ENCODE assay signal across 16 cellular contexts in genomic region chr1:58570817-58571216, GRCh38. TPM values are rescaled to one million over a fixed set of nuclear protein-coding genes. Genes with fewer than 3 reads are reported as not detected.
"Had no signal": no experiment of that assay in that cellular context is flagged by ENCODE, and none has a peak within 500 bp of the region (broad histone marks: within the 10 kb centered on the region; RNA-seq: fewer than 3 reads in every experiment).

No MANE protein-coding gene starts in this region.

- H3K27ac ChIP-seq: brain microvascular endothelial cell, esophagus muscularis mucosa, foreskin keratinocyte, heart left ventricle, left lung, pancreas had no signal

- H3K4me2 ChIP-seq: smooth muscle cell had no signal

- H3K9me3 ChIP-seq: esophagus muscularis mucosa, heart left ventricle, left lung, pancreas had no signal

- H3K36me3 ChIP-seq: brain microvascular endothelial cell, esophagus muscularis mucosa, heart left ventricle, left lung, pancreas had no signal

- DNase-seq: activated CD4-positive, alpha-beta T cell treated with anti-CD3 and anti-CD28 coated beads, Interleukin-2, amount 50 U/mL, for 1 hour; activated effector memory CD4-positive, alpha-beta T cell treated with Interleukin-2 at 50 U/mL for 16 hours; activated T-cell treated with anti-CD3 and anti-CD28 coated beads, Interleukin-2, amount 50 U/mL, for 1 hour; brain microvascular endothelial cell; foreskin keratinocyte; heart left ventricle; islet precursor cell; left lung; mesenchymal stem cell; pancreas; retina had no signal

- H3K27me3 ChIP-seq: foreskin keratinocyte, pancreas had no signal

- ATAC-seq: foreskin keratinocyte; heart left ventricle; left lung; pancreas; stimulated activated effector memory CD8-positive, alpha-beta T cell treated with anti-CD3 and anti-CD28 coated beads, Interleukin-12 subunit alpha, Interleukin-12 subunit beta, amount 100 ng/mL, for 72 hours had no signal

- H3K4me3 ChIP-seq: esophagus muscularis mucosa, heart left ventricle, left lung, pancreas, smooth muscle cell had no signal

RNA-seq across cellular contexts. Expression of gene TACSTD2, which starts 6.2 kb away (rescaled TPM):
- total RNA-seq: neural crest cell; T-helper 1 cell treated with Interleukin-12 subunit alpha and Interleukin-12 subunit beta and Interleukin-4 antibody, amounts not matched to agents 30 ng/mL and 1 ng/mL, for 36 hours had no signal
